Comparison of ENCODE assay signal across 17 cellular contexts in the genomic region with DNA sequence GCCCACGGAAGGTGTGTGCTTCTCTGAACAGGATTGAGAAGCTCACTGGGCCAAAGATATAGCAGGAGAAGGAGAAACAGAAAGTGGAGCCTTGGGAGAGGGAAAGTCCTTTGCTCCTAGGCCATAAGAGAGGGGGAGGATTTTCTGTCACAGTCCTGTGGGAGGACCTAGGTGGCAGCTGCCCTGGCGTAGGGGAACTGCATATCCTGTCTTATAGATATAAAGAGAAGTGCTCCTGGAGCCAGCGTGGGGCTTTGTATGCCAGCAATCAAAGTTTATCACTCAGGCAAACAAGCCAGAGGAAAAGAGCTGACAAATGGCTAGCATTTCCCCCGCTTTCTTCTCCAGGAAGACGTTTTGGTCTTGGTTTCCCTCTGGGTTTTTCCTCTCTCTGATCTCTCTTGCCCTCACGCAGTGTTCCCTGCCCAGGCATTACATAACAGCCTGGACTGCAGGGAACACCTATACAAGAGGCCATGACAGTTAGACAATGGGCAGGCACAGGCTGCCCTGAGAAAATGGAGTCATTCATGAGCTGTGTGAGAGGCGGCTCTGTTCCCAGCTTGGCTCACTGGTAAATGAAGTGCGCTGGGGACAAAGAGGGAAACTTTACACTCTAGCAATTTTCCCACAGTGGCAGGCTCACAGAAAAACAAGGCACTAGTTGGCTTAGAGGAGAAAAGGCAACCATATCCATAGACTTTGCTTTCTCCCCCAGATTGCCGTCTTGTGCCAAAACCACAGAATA. TPM values are rescaled to one million over a fixed set of nuclear protein-coding genes. Genes with fewer than 3 reads are reported as not detected.
DNase-seq lines count a peak whose midpoint lies in the region; ATAC-seq and TF ChIP-seq lines count a peak whose summit lies in the region.
"Had no signal": no experiment of that assay in that cellular context is flagged by ENCODE, and none has a peak within 500 bp of the region (broad histone marks: within the 10 kb centered on the region; RNA-seq: fewer than 3 reads in every experiment).

No MANE protein-coding gene starts in this region.

- ATAC-seq in left ventricle myocardium superior (peak; percentile 67), GM21737 (IDR thresholded peaks at IDR 0.05; ENCODE audit: unreplicated experiment) (no peak), GM21786 (IDR thresholded peaks at IDR 0.05; ENCODE audit: unreplicated experiment) (no peak), GM19328 (IDR thresholded peaks at IDR 0.05; ENCODE audit: unreplicated experiment) (no peak)
- ATAC-seq: activated T-cell treated with anti-CD3 and anti-CD28 coated beads, Interleukin-2, amount 50 U/mL, for 72 hours had no signal

- peak; percentile 70 for DNase-seq in DMS153 treated with DMSO at 0.1 percent for 48 hours (lab: John Stamatoyannopoulos, UW; ENCODE audit: unreplicated experiment)
- DNase-seq in left ventricle myocardium superior: no peak
- no peak for DNase-seq in activated naive CD8-positive, alpha-beta T cell treated with anti-CD3 and anti-CD28 coated beads for 36 hours
- DNase-seq: activated T-cell treated with anti-CD3 and anti-CD28 coated beads, Interleukin-2, amount 50 U/mL, for 72 hours; DMS 273 treated with DMSO at 0.1 percent for 48 hours; NCI-H2029 treated with DMSO at 0.1 percent for 48 hours; stimulated activated CD4-positive, alpha-beta T cell treated with anti-CD3 and anti-CD28 coated beads, Interleukin-1b, Interleukin-23, amount 100 ng/mL, for 48 hours had no signal

- no peaks in the 10 kb centered on the region for H3K9me3 Mint-ChIP-seq in activated naive CD8-positive, alpha-beta T cell treated with anti-CD3 and anti-CD28 coated beads for 36 hours
- H3K9me3 Mint-ChIP-seq: activated T-cell treated with anti-CD3 and anti-CD28 coated beads, Interleukin-2, amount 50 U/mL, for 72 hours had no signal

- TF ChIP-seq CTCF in parathyroid adenoma (IDR thresholded peaks at IDR 0.05): no peak

- H3K27ac ChIP-seq in angular gyrus (ENCODE audit: low read depth, low read length) (peak overlapping the region; percentile 69), parathyroid adenoma (no peak overlapping the region)
- H3K27ac ChIP-seq: HL-60 had no signal

- no peak overlapping the region for H3K4me2 ChIP-seq in parathyroid adenoma (ENCODE audit: low read length)

- intact Hi-C loops in left ventricle myocardium superior (cut with micrococcal nuclease): no loop called here

- peaks cover 14% of the 10 kb centered on the region for H3K27me3 Mint-ChIP-seq in activated naive CD8-positive, alpha-beta T cell treated with anti-CD3 and anti-CD28 coated beads for 36 hours

- H3K4me3 ChIP-seq in parathyroid adenoma (ENCODE audit: low read depth, low read length): no peak overlapping the region
- H3K4me3 ChIP-seq: lung, prostate gland had no signal

- H3K4me1 Mint-ChIP-seq in activated naive CD8-positive, alpha-beta T cell treated with anti-CD3 and anti-CD28 coated beads for 36 hours: no peaks in the 10 kb centered on the region

- H3K79me2 ChIP-seq in parathyroid adenoma: no peaks in the 10 kb centered on the region

- H3K27ac Mint-ChIP-seq in activated naive CD8-positive, alpha-beta T cell treated with anti-CD3 and anti-CD28 coated beads for 36 hours: no peak overlapping the region
- H3K27ac Mint-ChIP-seq: activated T-cell treated with anti-CD3 and anti-CD28 coated beads, Interleukin-2, amount 50 U/mL, for 72 hours had no signal

- H3K9ac ChIP-seq in parathyroid adenoma: no peak overlapping the region

- H3K9me3 ChIP-seq in parathyroid adenoma (ENCODE audit: control insufficient read depth, low read length): no peaks in the 10 kb centered on the region
- H3K9me3 ChIP-seq: prostate gland had no signal

- H2AFZ ChIP-seq in parathyroid adenoma: peak overlapping the region; percentile 17

- H3K4me3 Mint-ChIP-seq in activated naive CD8-positive, alpha-beta T cell treated with anti-CD3 and anti-CD28 coated beads for 36 hours: no peak overlapping the region
- H3K4me3 Mint-ChIP-seq: activated T-cell treated with anti-CD3 and anti-CD28 coated beads, Interleukin-2, amount 50 U/mL, for 72 hours had no signal

- no peaks in the 10 kb centered on the region for H3K36me3 Mint-ChIP-seq in activated naive CD8-positive, alpha-beta T cell treated with anti-CD3 and anti-CD28 coated beads for 36 hours

- H3K36me3 ChIP-seq in parathyroid adenoma (ENCODE audit: control insufficient read depth, insufficient read depth, low read length): no peaks in the 10 kb centered on the region
- H3K36me3 ChIP-seq: prostate gland had no signal

- H3K27me3 ChIP-seq in parathyroid adenoma (ENCODE audit: control insufficient read depth, insufficient read depth, low read length): no peaks in the 10 kb centered on the region

- H3K4me1 ChIP-seq in parathyroid adenoma: no peaks in the 10 kb centered on the region
- H3K4me1 ChIP-seq: prostate gland had no signal

RNA-seq across cellular contexts. Expression of gene ZNF648, which starts 52.5 kb away (rescaled TPM):
- total RNA-seq in left ventricle myocardium superior: not detected
- total RNA-seq in activated naive CD8-positive, alpha-beta T cell treated with anti-CD3 and anti-CD28 coated beads for 36 hours: not detected
- total RNA-seq: bronchial epithelial cell, epithelial cell of proximal tubule had no signal
